12 cellular contexts compared by ENCODE assay signal in genomic region chr19:43752287-43752875, GRCh38. TPM values are rescaled to one million over a fixed set of nuclear protein-coding genes. Genes with fewer than 3 reads are reported as not detected.
DNase-seq lines count a peak whose midpoint lies in the region; ATAC-seq, FAIRE-seq and TF ChIP-seq lines count a peak whose summit lies in the region.
"Had no signal": no experiment of that assay in that cellular context is flagged by ENCODE, and none has a peak within 500 bp of the region (broad histone marks: within the 10 kb centered on the region; RNA-seq: fewer than 3 reads in every experiment).

No MANE protein-coding gene starts in this region.

- 83 to 89% methylated on average over 6 of the region's 6 CpGs for WGBS in pancreas, 2 donors

- H3K27ac Mint-ChIP-seq in activated CD8-positive, alpha-beta memory T cell treated with anti-CD3 and anti-CD28 coated beads, Interleukin-2, amount 10 ng/mL, durations not matched to agents 7 days and 5 days = peak overlapping the region; percentile 98
- peak overlapping the region; percentile 97 for H3K27ac Mint-ChIP-seq in dendritic cell treated with granulocyte-macrophage colony-stimulating factor and Interleukin-4, amounts not matched to agents 40 ng/mL and 50 ng/mL, for 4 days

- no peaks in the 10 kb centered on the region for H3K27me3 ChIP-seq in OCI-LY1 (ENCODE audit: insufficient read depth, low read length)
- no peaks in the 10 kb centered on the region for H3K27me3 ChIP-seq in pancreas
- no peaks in the 10 kb centered on the region for H3K27me3 ChIP-seq in Karpas-422 (ENCODE audit: low read length)
- H3K27me3 ChIP-seq: heart left ventricle had no signal

- H3K4me1 ChIP-seq in OCI-LY1 (ENCODE audit: insufficient read depth, low read length, severe bottlenecking) (peaks cover 46% of the 10 kb centered on the region), pancreas (peaks cover 0 to 23% (median 7%) of the 10 kb centered on the region in 3 donors), Karpas-422 (ENCODE audit: low read length) (peaks cover 40% of the 10 kb centered on the region)

- H3K36me3 Mint-ChIP-seq in activated CD8-positive, alpha-beta memory T cell treated with anti-CD3 and anti-CD28 coated beads, Interleukin-2, amount 10 ng/mL, durations not matched to agents 7 days and 5 days = peaks cover 44% of the 10 kb centered on the region
- H3K36me3 Mint-ChIP-seq in dendritic cell treated with granulocyte-macrophage colony-stimulating factor and Interleukin-4, amounts not matched to agents 40 ng/mL and 50 ng/mL, for 4 days (ENCODE audit: low read depth) = peaks cover 66% of the 10 kb centered on the region

- intact Hi-C loops in dendritic cell treated with granulocyte-macrophage colony-stimulating factor and Interleukin-4, amounts not matched to agents 40 ng/mL and 50 ng/mL, for 4 days (cut with micrococcal nuclease) = no loop called here
- intact Hi-C loops in pancreas (cut with DNase I) = no loop called here

- no peak for TF ChIP-seq CTCF in OCI-LY1 (IDR thresholded peaks at IDR 0.05; ENCODE audit: low read length)
- TF ChIP-seq CTCF in pancreas (IDR thresholded peaks at IDR 0.05) = no peak

- CTCF ChIA-PET in activated CD8-positive, alpha-beta memory T cell treated with anti-CD3 and anti-CD28 coated beads, Interleukin-2, amount 10 ng/mL, durations not matched to agents 7 days and 5 days (lab: Charles Lee) = interaction anchor here (0.6 to 8.8 kb wide), 9 partner anchors 7 to 130 kb away, joined by 3 to 116 read pairs (median 6); partner anchors contain the start of gene KCNN4

- no peak for ATAC-seq in activated CD8-positive, alpha-beta memory T cell treated with anti-CD3 and anti-CD28 coated beads, Interleukin-2, amount 10 ng/mL, durations not matched to agents 7 days and 5 days
- no peak for ATAC-seq in pancreas

- peak overlapping the region; percentile 89 for H3K4me3 Mint-ChIP-seq in activated CD8-positive, alpha-beta memory T cell treated with anti-CD3 and anti-CD28 coated beads, Interleukin-2, amount 10 ng/mL, durations not matched to agents 7 days and 5 days
- H3K4me3 Mint-ChIP-seq in dendritic cell treated with granulocyte-macrophage colony-stimulating factor and Interleukin-4, amounts not matched to agents 40 ng/mL and 50 ng/mL, for 4 days = no peak overlapping the region

- no peak overlapping the region for H2AFZ ChIP-seq in OCI-LY1 (ENCODE audit: low read length)
- H2AFZ ChIP-seq in Karpas-422 (ENCODE audit: low read length) = no peak overlapping the region

- H3K9ac ChIP-seq in OCI-LY1 (ENCODE audit: low read length) = no peak overlapping the region
- H3K9ac ChIP-seq in Karpas-422 (ENCODE audit: low read length) = no peak overlapping the region

- DNase-seq in activated CD8-positive, alpha-beta memory T cell treated with anti-CD3 and anti-CD28 coated beads, Interleukin-2, amount 10 ng/mL, durations not matched to agents 7 days and 5 days = no peak
- no peak for DNase-seq in activated CD8-positive, alpha-beta memory T cell treated with anti-CD3 and anti-CD28 coated beads, Interleukin-2, amount 50 U/mL, for 4 hours
- DNase-seq in pancreas (no peak), Karpas-422 (no peak), dedifferentiated amniotic fluid mesenchymal stem cell (ENCODE audit: extremely low spot score) (no peak)
- DNase-seq: SIG-M5 had no signal

- FAIRE-seq in pancreas (lab: Jason Lieb, UNC) = no peak

- H3K4me1 Mint-ChIP-seq in activated CD8-positive, alpha-beta memory T cell treated with anti-CD3 and anti-CD28 coated beads, Interleukin-2, amount 10 ng/mL, durations not matched to agents 7 days and 5 days = peaks cover 59% of the 10 kb centered on the region
- peaks cover 70% of the 10 kb centered on the region for H3K4me1 Mint-ChIP-seq in dendritic cell treated with granulocyte-macrophage colony-stimulating factor and Interleukin-4, amounts not matched to agents 40 ng/mL and 50 ng/mL, for 4 days (ENCODE audit: low read depth)

- no peaks in the 10 kb centered on the region for H3K79me2 ChIP-seq in OCI-LY1 (ENCODE audit: insufficient read depth, low read length)
- H3K79me2 ChIP-seq in Karpas-422 (ENCODE audit: low read length) = peaks cover 33% of the 10 kb centered on the region

- H4K20me1 ChIP-seq in OCI-LY1 (ENCODE audit: insufficient read depth, low read length) = no peaks in the 10 kb centered on the region
- no peaks in the 10 kb centered on the region for H4K20me1 ChIP-seq in Karpas-422 (ENCODE audit: insufficient read depth, low read depth, low read length)

- H3K9me3 Mint-ChIP-seq in activated CD8-positive, alpha-beta memory T cell treated with anti-CD3 and anti-CD28 coated beads, Interleukin-2, amount 10 ng/mL, durations not matched to agents 7 days and 5 days (ENCODE audit: low read depth) = no peaks in the 10 kb centered on the region
- no peaks in the 10 kb centered on the region for H3K9me3 Mint-ChIP-seq in dendritic cell treated with granulocyte-macrophage colony-stimulating factor and Interleukin-4, amounts not matched to agents 40 ng/mL and 50 ng/mL, for 4 days

- no peak overlapping the region for H3K4me2 ChIP-seq in OCI-LY1 (ENCODE audit: low read length)
- no peak overlapping the region for H3K4me2 ChIP-seq in Karpas-422 (ENCODE audit: low read depth, low read length, poor library complexity, severe bottlenecking)

- no peaks in the 10 kb centered on the region for H3K27me3 Mint-ChIP-seq in activated CD8-positive, alpha-beta memory T cell treated with anti-CD3 and anti-CD28 coated beads, Interleukin-2, amount 10 ng/mL, durations not matched to agents 7 days and 5 days
- H3K27me3 Mint-ChIP-seq in dendritic cell treated with granulocyte-macrophage colony-stimulating factor and Interleukin-4, amounts not matched to agents 40 ng/mL and 50 ng/mL, for 4 days = no peaks in the 10 kb centered on the region

- H3K27ac ChIP-seq in OCI-LY1 (ENCODE audit: low read depth, low read length, poor library complexity, severe bottlenecking) (peak overlapping the region; percentile 96), skin epidermis (peak overlapping the region in 15 of 21 experiments; percentile 4 to 99 (median 95)), pancreas (no peak overlapping the region), Karpas-422 (ENCODE audit: low read length) (no peak overlapping the region)

- H3F3A ChIP-seq in OCI-LY1 (ENCODE audit: insufficient read depth, low read length) = 0 out of 2 replicates have a peak, but pooled peaks cover 4% of the 10 kb centered on the region

- H3K4me3 ChIP-seq in OCI-LY1 (ENCODE audit: low read depth, low read length, poor library complexity, severe bottlenecking) (no peak overlapping the region), skin epidermis (no peak overlapping the region), pancreas (no peak overlapping the region), Karpas-422 (ENCODE audit: low read length) (no peak overlapping the region)

- no peaks in the 10 kb centered on the region for H3K9me3 ChIP-seq in OCI-LY1 (ENCODE audit: low read length)
- no peaks in the 10 kb centered on the region for H3K9me3 ChIP-seq in pancreas
- H3K9me3 ChIP-seq in Karpas-422 (ENCODE audit: low read length) = no peaks in the 10 kb centered on the region
- H3K9me3 ChIP-seq: heart left ventricle had no signal

- H3K9me2 ChIP-seq in OCI-LY1 (ENCODE audit: low read depth, low read length) = no peaks in the 10 kb centered on the region
- H3K9me2 ChIP-seq in Karpas-422 (replicated peaks; ENCODE audit: insufficient read depth, low read length) = no peaks in the 10 kb centered on the region

- H3K36me3 ChIP-seq in OCI-LY1 (ENCODE audit: insufficient read depth, low read length) (peaks cover 50% of the 10 kb centered on the region), pancreas (peaks cover 0 to 14% (median 12%) of the 10 kb centered on the region in 3 donors), Karpas-422 (ENCODE audit: insufficient read depth, low read length) (peaks cover 6% of the 10 kb centered on the region)

RNA-seq across cellular contexts. Expression of gene SMG9, which starts 2.4 kb away (rescaled TPM):
- total RNA-seq in activated CD8-positive, alpha-beta memory T cell treated with anti-CD3 and anti-CD28 coated beads, Interleukin-2, amount 10 ng/mL, durations not matched to agents 7 days and 5 days = 10 to 100 TPM; 62.3 to 74.7 TPM
- total RNA-seq in pancreas = 10 to 100 TPM in 3 of 6 donors, 1 to 10 TPM in 3; 6.6 to 20.1 (median 10.5) TPM
- polyA plus RNA-seq in pancreas = 10 to 100 TPM; 22.3 to 23.0 TPM
- 11.0 and 27.8 TPM in 2 replicates for total RNA-seq in Karpas-422 (2014; rRNA removed; shearing (Covaris generic); ENCODE audit: low replicate concordance)

RNA-seq across cellular contexts. Expression of gene KCNN4, which starts 28.4 kb away (rescaled TPM):
- 10 to 100 TPM; 43.9 to 53.0 TPM for total RNA-seq in activated CD8-positive, alpha-beta memory T cell treated with anti-CD3 and anti-CD28 coated beads, Interleukin-2, amount 10 ng/mL, durations not matched to agents 7 days and 5 days
- 1 to 10 TPM in 3 of 6 donors, under 1 TPM in 3; 0.43 to 2.6 (median 0.82) TPM for total RNA-seq in pancreas
- 1 to 10 TPM; 1.3 to 1.5 TPM for polyA plus RNA-seq in pancreas
- total RNA-seq in Karpas-422 (2014; rRNA removed; shearing (Covaris generic); ENCODE audit: low replicate concordance) = 0.32 TPM in 1 of 2 replicates, not detected in the other

RNA-seq across cellular contexts. Expression of gene IRGC, which starts 36.5 kb away (rescaled TPM):
- not detected for total RNA-seq in activated CD8-positive, alpha-beta memory T cell treated with anti-CD3 and anti-CD28 coated beads, Interleukin-2, amount 10 ng/mL, durations not matched to agents 7 days and 5 days
- not detected for total RNA-seq in pancreas
- not detected for polyA plus RNA-seq in pancreas
- total RNA-seq in Karpas-422 (2014; rRNA removed; shearing (Covaris generic); ENCODE audit: low replicate concordance) = not detected in 2 replicates
- total RNA-seq: heart left ventricle, liver, pulmonary artery endothelial cell had no signal
- polyA plus RNA-seq: heart left ventricle, liver had no signal

RNA-seq across cellular contexts. Expression of gene LYPD5, which starts 49.9 kb away (rescaled TPM):
- total RNA-seq in activated CD8-positive, alpha-beta memory T cell treated with anti-CD3 and anti-CD28 coated beads, Interleukin-2, amount 10 ng/mL, durations not matched to agents 7 days and 5 days = under 1 TPM; 0.40 to 0.58 TPM
- 1 to 10 TPM in 1 of 6 donors, under 1 TPM in 5; 0.09 to 1.2 (median 0.24) TPM for total RNA-seq in pancreas
- under 1 TPM; 0.42 to 0.49 TPM for polyA plus RNA-seq in pancreas
- not detected in 2 replicates for total RNA-seq in Karpas-422 (2014; rRNA removed; shearing (Covaris generic); ENCODE audit: low replicate concordance)

Comparison
In these comparisons a context has a peak if more than half of its experiments do, and no peak if none do; other contexts are left out.
1. H3K27ac ChIP-seq: peak in OCI-LY1 (single experiment) and skin epidermis (15 of 21); none in pancreas (0 of 4) and Karpas-422 (single experiment).
2. RNA of gene KCNN4, which starts 28.4 kb away (total RNA-seq): 43.9 to 53.0 TPM in activated CD8-positive, alpha-beta memory T cell treated with anti-CD3 and anti-CD28 coated beads, Interleukin-2, amount 10 ng/mL, durations not matched to agents 7 days and 5 days; 0.43 to 2.6 TPM in pancreas and 0.32 TPM in Karpas-422; every median in the first group is over 10 times any median in the second.